Comparison of ENCODE assay signal across 11 cellular contexts in genomic region chr2:197851451-197851850, GRCh38. TPM values are rescaled to one million over a fixed set of nuclear protein-coding genes. Genes with fewer than 3 reads are reported as not detected.
DNase-seq lines count a peak whose midpoint lies in the region; ATAC-seq, FAIRE-seq and TF ChIP-seq lines count a peak whose summit lies in the region.
"Had no signal": no experiment of that assay in that cellular context is flagged by ENCODE, and none has a peak within 500 bp of the region (broad histone marks: within the 10 kb centered on the region; RNA-seq: fewer than 3 reads in every experiment).

No MANE protein-coding gene starts in this region.

- POLR2A ChIA-PET in MCF 10A (lab: Yijun Ruan, JAX) = no interaction called here
- POLR2A ChIA-PET in IMR-90 (lab: Charles Lee; ENCODE audit: unreplicated experiment) = no interaction called here
- POLR2A ChIA-PET in GM12878 (lab: Charles Lee) = interaction anchor here (0.6 to 0.7 kb wide), 2 partner anchors 47 to 192 kb away, joined by 3 to 6 read pairs; no protein-coding TSS in a partner anchor

- SMC1A ChIA-PET in GM12878 (lab: Charles Lee; ENCODE audit: uncharacterized antibody, unreplicated experiment) = interaction anchor here (0.5 to 8.8 kb wide), 35 partner anchors 11 to 1562 kb away, joined by 3 to 170 read pairs (median 4); partner anchors contain the start of gene PLCL1

- 100% methylated on average over 1 of the region's 1 CpG for WGBS in mammary epithelial cell (ENCODE audit: low coverage, missing lambda C conversion rate)
- WGBS in IMR-90 (ENCODE audit: extremely low coverage in 2 of 2, insufficient read length in 1 of 2), 2 experiments = no CpG with 5 or more reads among the region's 1 CpG
- WGBS in GM12878 (ENCODE audit: insufficient coverage, insufficient replicate concordance, low lambda C conversion rate, missing lambda C conversion rate) = 33% methylated on average over 1 of the region's 1 CpG
- WGBS in trophoblast cell (ENCODE audit: extremely low coverage, insufficient coverage, insufficient read length) = no CpG with 5 or more reads among the region's 1 CpG

- H2BK20ac ChIP-seq in IMR-90 (ENCODE audit: low read depth, low read length) = no peak overlapping the region

- DNase-seq in MCF 10A (ENCODE audit: unreplicated experiment) (peak; percentile 40), mammary epithelial cell (no peak), IMR-90 (peak; percentile 7), GM12878 (ENCODE audit: low read depth, low spot score) (no peak), substantia nigra (lab: John Stamatoyannopoulos, UW) (peak in 2 of 49 donors; percentile 4 to 15), trophoblast cell (no peak)
- DNase-seq in activated CD4-positive, alpha-beta T cell treated with anti-CD3 and anti-CD28 coated beads, Interleukin-2, amount 10 ng/mL, durations not matched to agents 24 days and 14 days = no peak
- DNase-seq: NCI-H510A had no signal

- H3K9ac ChIP-seq in mammary epithelial cell (ENCODE audit: insufficient read depth, low read length) = no peak overlapping the region
- H3K9ac ChIP-seq in IMR-90 (ENCODE audit: low read depth, low read length) = no peak overlapping the region
- no peak overlapping the region for H3K9ac ChIP-seq in GM12878 (ENCODE audit: control insufficient read depth, insufficient read depth, low read length)
- no peak overlapping the region for H3K9ac ChIP-seq in trophoblast cell (ENCODE audit: low read length)
- H3K9ac ChIP-seq: BLaER1 treated with 17β-estradiol and CSF1 and Interleukin-3, amounts not matched to agents 10 nM and 100 nM had no signal

- H3K9me3 ChIP-seq in mammary epithelial cell (replicated peaks; ENCODE audit: insufficient read depth, low read length) (no peaks in the 10 kb centered on the region), IMR-90 (ENCODE audit: control insufficient read depth, insufficient read depth, low read length) (no peaks in the 10 kb centered on the region), GM12878 (replicated peaks; ENCODE audit: control insufficient read depth, insufficient read depth, low read length) (no peaks in the 10 kb centered on the region), trophoblast cell (ENCODE audit: insufficient read depth, low read depth, low read length) (no peaks in the 10 kb centered on the region)
- H3K9me3 ChIP-seq: BLaER1 treated with 17β-estradiol and CSF1 and Interleukin-3, amounts not matched to agents 10 nM and 100 nM had no signal

- H3K4ac ChIP-seq in IMR-90 (ENCODE audit: low read depth, low read length) (no peak overlapping the region), trophoblast cell (ENCODE audit: low read depth, low read length) (no peak overlapping the region)

- no peak overlapping the region for H2AK9ac ChIP-seq in IMR-90 (replicated peaks; ENCODE audit: low read depth, low read length, poor library complexity)

- TF ChIP-seq RAD21 in IMR-90 (IDR thresholded peaks at IDR 0.05; ENCODE audit: low read length) = peak; percentile 33
- TF ChIP-seq RAD21 in GM12878 (IDR thresholded peaks at IDR 0.05; ENCODE audit: insufficient read depth, low read depth, low read length) = peak; percentile 72

- H4K91ac ChIP-seq in IMR-90 (ENCODE audit: insufficient read depth, low read depth, low read length) (no peak overlapping the region), trophoblast cell (ENCODE audit: low read depth, low read length) (no peak overlapping the region)

- TF ChIP-seq POLR2A in IMR-90 (IDR thresholded peaks at IDR 0.05; ENCODE audit: low read depth, low read length) (no peak), GM12878 (IDR thresholded peaks at IDR 0.05; ENCODE audit: low read depth, low read length) (no peak)

- H2AFZ ChIP-seq in mammary epithelial cell (ENCODE audit: low read depth, low read length) (no peak overlapping the region), IMR-90 (replicated peaks; ENCODE audit: low read length, poor library complexity) (no peak overlapping the region), GM12878 (ENCODE audit: control insufficient read depth, low read depth, low read length) (no peak overlapping the region), trophoblast cell (ENCODE audit: insufficient read depth, low read length, poor library complexity) (no peak overlapping the region)

- H3K79me1 ChIP-seq in IMR-90 (ENCODE audit: low read depth in 1 of 2, low read length in 2 of 2) = no peaks in the 10 kb centered on the region
- H3K79me1 ChIP-seq in trophoblast cell (ENCODE audit: low read length) = no peaks in the 10 kb centered on the region

- H4K20me1 ChIP-seq in mammary epithelial cell (ENCODE audit: insufficient read depth, low read length) (no peaks in the 10 kb centered on the region), IMR-90 (ENCODE audit: insufficient read depth, low read length) (no peaks in the 10 kb centered on the region), GM12878 (ENCODE audit: control insufficient read depth, insufficient read depth) (no peaks in the 10 kb centered on the region)
- H4K20me1 ChIP-seq: BLaER1 treated with 17β-estradiol and CSF1 and Interleukin-3, amounts not matched to agents 10 nM and 100 nM had no signal

- H3K4me1 Mint-ChIP-seq in MCF 10A (ENCODE audit: insufficient read depth, unreplicated experiment) = peaks cover 14% of the 10 kb centered on the region
- peaks cover 20% of the 10 kb centered on the region for H3K4me1 Mint-ChIP-seq in activated CD4-positive, alpha-beta T cell treated with anti-CD3 and anti-CD28 coated beads, Interleukin-2, amount 10 ng/mL, durations not matched to agents 24 days and 14 days

- H4K8ac ChIP-seq in IMR-90 (ENCODE audit: low read depth in 2 of 2, low read length in 2 of 2) (no peak overlapping the region), trophoblast cell (ENCODE audit: low read depth, low read length) (no peak overlapping the region)

- H2BK5ac ChIP-seq in IMR-90 (ENCODE audit: low read depth, low read length, poor library complexity, severe bottlenecking) (no peak overlapping the region), trophoblast cell (ENCODE audit: low read depth, low read length, poor library complexity) (no peak overlapping the region)

- no peak for FAIRE-seq in GM12878 (lab: Jason Lieb, UNC)

- intact Hi-C loops in MCF 10A (cut with micrococcal nuclease) = loop anchor here (1.0 to 2.0 kb wide), 3 partner anchors 203 to 445 kb away; no protein-coding TSS in a partner anchor
- intact Hi-C loops in mammary epithelial cell (cut with micrococcal nuclease) = loop anchor here (5.0 kb wide), 1 partner anchor 276 kb away; no protein-coding TSS in a partner anchor
- intact Hi-C loops in IMR-90 (cut with micrococcal nuclease) = no loop called here
- intact Hi-C loops in GM12878 (cut with micrococcal nuclease; ENCODE audit: unreplicated experiment) = loop anchor here (1.0 kb wide), 2 partner anchors 203 to 276 kb away; no protein-coding TSS in a partner anchor
- intact Hi-C loops in activated CD4-positive, alpha-beta T cell treated with anti-CD3 and anti-CD28 coated beads, Interleukin-2, amount 10 ng/mL, durations not matched to agents 24 days and 14 days (cut with micrococcal nuclease) = loop anchor here (5.0 kb wide), 1 partner anchor 276 kb away; no protein-coding TSS in a partner anchor

- RAD21 ChIA-PET in GM12878 (lab: Charles Lee; ENCODE audit: unreplicated experiment) = interaction anchor here (0.7 to 7.7 kb wide), 16 partner anchors 10 to 445 kb away, joined by 3 to 94 read pairs (median 4); no protein-coding TSS in a partner anchor

- no peaks in the 10 kb centered on the region for H3K9me1 ChIP-seq in IMR-90 (ENCODE audit: insufficient read depth, low read length)

- no peak overlapping the region for H2BK120ac ChIP-seq in IMR-90 (ENCODE audit: low read depth, low read length)
- no peak overlapping the region for H2BK120ac ChIP-seq in trophoblast cell (ENCODE audit: insufficient read depth, low read length, poor library complexity)

- CTCF ChIA-PET in MCF 10A (lab: Yijun Ruan, JAX) (interaction anchor here (1.0 to 1.9 kb wide), 4 partner anchors 10 to 276 kb away, joined by 3 to 7 read pairs (median 5); no protein-coding TSS in a partner anchor), mammary epithelial cell (lab: Charles Lee; ENCODE audit: low non-redundant PET) (interaction anchor here (0.6 kb wide), 1 partner anchor 95 kb away, joined by 7 read pairs; no protein-coding TSS in a partner anchor), IMR-90 (lab: Yijun Ruan, JAX) (interaction anchor here (0.7 kb wide), 2 partner anchors 13 to 46 kb away, joined by 3 read pairs; no protein-coding TSS in a partner anchor), GM12878 (lab: Yijun Ruan, JAX) (interaction anchor here (0.8 to 7.2 kb wide), 29 partner anchors 10 to 276 kb away, joined by 3 to 128 read pairs (median 4); no protein-coding TSS in a partner anchor)

- in situ Hi-C loops in mammary epithelial cell (cut with MboI; ENCODE audit: low sequenced_read_pairs in 2 of 2) (no loop called here), IMR-90 (cut with MboI; ENCODE audit: low sequenced_read_pairs) (no loop called here), GM12878 (cut with MboI) (no loop called here)

- dilution Hi-C loops in mammary epithelial cell (cut with HindIII; ENCODE audit: low sequenced_read_pairs) = no loop called here
- dilution Hi-C loops in IMR-90 (cut with HindIII; ENCODE audit: low sequenced_read_pairs, unreplicated experiment) = no loop called here

- TF ChIP-seq CTCF in MCF 10A (IDR thresholded peaks at IDR 0.05; ENCODE audit: unreplicated experiment) (peak; percentile 11), mammary epithelial cell (conservative IDR thresholded peaks at IDR 0.05 in 1 of 2, IDR thresholded peaks at IDR 0.05 in 1 of 2; ENCODE audit: extremely low read depth in 1 of 2, insufficient read depth in 1 of 2, low read depth in 1 of 2, low read length in 2 of 2) (no peak), IMR-90 (conservative IDR thresholded peaks at IDR 0.05; ENCODE audit: low read depth, low read length) (0 out of 2 replicates have a peak, but pooled peaks have one; percentile 17), GM12878 (IDR thresholded peaks at IDR 0.05 in 2 of 3, conservative IDR thresholded peaks at IDR 0.05 in 1 of 3; ENCODE audit: control insufficient read depth in 2 of 3, extremely low read depth in 1 of 3, insufficient read depth in 1 of 3, low read depth in 3 of 3, low read length in 3 of 3) (peak; percentile 28 to 57 (median 33); a peak in 4 of 6 replicates)

- no TSS peak for BruUV-seq in MCF 10A (replicated peaks; lab: Mats Ljungman, UMichigan)
- BruUV-seq in mammary epithelial cell (replicated peaks; lab: Mats Ljungman, UMichigan) = no TSS peak
- no TSS peak for BruUV-seq in IMR-90 (replicated peaks; lab: Mats Ljungman, UMichigan)
- no TSS peak for BruUV-seq in GM12878 (replicated peaks; lab: Mats Ljungman, UMichigan)

- no peaks in the 10 kb centered on the region for H3K36me3 ChIP-seq in mammary epithelial cell (ENCODE audit: insufficient read depth, low read length)
- H3K36me3 ChIP-seq in IMR-90 (ENCODE audit: control insufficient read depth, insufficient read depth, low read length) = no peaks in the 10 kb centered on the region
- no peaks in the 10 kb centered on the region for H3K36me3 ChIP-seq in GM12878 (ENCODE audit: control insufficient read depth in 2 of 2, insufficient read depth in 2 of 2, low read length in 1 of 2)
- no peaks in the 10 kb centered on the region for H3K36me3 ChIP-seq in trophoblast cell (ENCODE audit: control insufficient read depth in 1 of 2, insufficient read depth in 2 of 2, low read length in 2 of 2)
- H3K36me3 ChIP-seq: BLaER1 treated with 17β-estradiol and CSF1 and Interleukin-3, amounts not matched to agents 10 nM and 100 nM had no signal

- no peak overlapping the region for H3K18ac ChIP-seq in IMR-90 (ENCODE audit: low read depth, low read length)
- H3K18ac ChIP-seq in trophoblast cell (ENCODE audit: low read length) = no peak overlapping the region

- H3K4me2 ChIP-seq in mammary epithelial cell (ENCODE audit: insufficient read depth, low read depth, low read length) (no peak overlapping the region), IMR-90 (ENCODE audit: low read depth, low read length) (no peak overlapping the region), GM12878 (ENCODE audit: control insufficient read depth, insufficient read depth) (no peak overlapping the region), trophoblast cell (ENCODE audit: low read length) (no peak overlapping the region)
- H3K4me2 ChIP-seq: BLaER1 treated with 17β-estradiol and CSF1 and Interleukin-3, amounts not matched to agents 10 nM and 100 nM had no signal

- H2BK12ac ChIP-seq in trophoblast cell (ENCODE audit: low read length) = no peak overlapping the region

- no peak overlapping the region for H3K56ac ChIP-seq in IMR-90 (ENCODE audit: extremely low read depth, insufficient read depth, low read length)

- H3K9me3 Mint-ChIP-seq in MCF 10A (ENCODE audit: unreplicated experiment) = no peaks in the 10 kb centered on the region
- H3K9me3 Mint-ChIP-seq in activated CD4-positive, alpha-beta T cell treated with anti-CD3 and anti-CD28 coated beads, Interleukin-2, amount 10 ng/mL, durations not matched to agents 24 days and 14 days = no peaks in the 10 kb centered on the region
- H3K9me3 Mint-ChIP-seq: stimulated activated naive CD8-positive, alpha-beta T cell treated with anti-CD3 and anti-CD28 coated beads, Interleukin-15, Interleukin-2, amounts not matched to agents 100 ng/mL and 50 ng/mL, for 24 hours had no signal

- H4K12ac ChIP-seq in trophoblast cell (ENCODE audit: low read depth, low read length) = no peak overlapping the region

- H2BK15ac ChIP-seq in IMR-90 (ENCODE audit: low read depth, low read length) = no peak overlapping the region

- H3K27me3 Mint-ChIP-seq in MCF 10A (ENCODE audit: insufficient read depth, unreplicated experiment) = no peaks in the 10 kb centered on the region
- H3K27me3 Mint-ChIP-seq in activated CD4-positive, alpha-beta T cell treated with anti-CD3 and anti-CD28 coated beads, Interleukin-2, amount 10 ng/mL, durations not matched to agents 24 days and 14 days = no peaks in the 10 kb centered on the region
- H3K27me3 Mint-ChIP-seq: stimulated activated naive CD8-positive, alpha-beta T cell treated with anti-CD3 and anti-CD28 coated beads, Interleukin-15, Interleukin-2, amounts not matched to agents 100 ng/mL and 50 ng/mL, for 24 hours had no signal

- H3K27ac ChIP-seq in mammary epithelial cell (ENCODE audit: insufficient read depth, low read depth, low read length) = no peak overlapping the region
- no peak overlapping the region for H3K27ac ChIP-seq in IMR-90 (ENCODE audit: insufficient read depth, low read length)
- H3K27ac ChIP-seq in GM12878 (ENCODE audit: control insufficient read depth, insufficient read depth) = no peak overlapping the region
- peak overlapping the region; percentile 70 for H3K27ac ChIP-seq in substantia nigra (ENCODE audit: low read depth, low read length, poor library complexity, severe bottlenecking)
- H3K27ac ChIP-seq in trophoblast cell (ENCODE audit: low read depth, low read length) = no peak overlapping the region
- H3K27ac ChIP-seq: BLaER1 treated with 17β-estradiol and CSF1 and Interleukin-3, amounts not matched to agents 10 nM and 100 nM had no signal

- TF ChIP-seq EP300 in GM12878 (IDR thresholded peaks at IDR 0.05; ENCODE audit: borderline replicate concordance in 1 of 2, control insufficient read depth in 1 of 2, low read depth in 2 of 2, low read length in 2 of 2) = no peak

- H2AK5ac ChIP-seq in IMR-90 (ENCODE audit: low read depth, low read length) = no peak overlapping the region
- no peak overlapping the region for H2AK5ac ChIP-seq in trophoblast cell (ENCODE audit: low read length)

- H3K27ac Mint-ChIP-seq in MCF 10A (ENCODE audit: low read depth, unreplicated experiment) = no peak overlapping the region
- H3K27ac Mint-ChIP-seq in activated CD4-positive, alpha-beta T cell treated with anti-CD3 and anti-CD28 coated beads, Interleukin-2, amount 10 ng/mL, durations not matched to agents 24 days and 14 days = no peak overlapping the region
- H3K27ac Mint-ChIP-seq: stimulated activated naive CD8-positive, alpha-beta T cell treated with anti-CD3 and anti-CD28 coated beads, Interleukin-15, Interleukin-2, amounts not matched to agents 100 ng/mL and 50 ng/mL, for 24 hours had no signal

- H3K14ac ChIP-seq in IMR-90 (replicated peaks; ENCODE audit: low read depth, low read length) (no peak overlapping the region), trophoblast cell (ENCODE audit: low read length) (no peak overlapping the region)

- H3K4me1 ChIP-seq in mammary epithelial cell (ENCODE audit: insufficient read depth, low read length) (peaks cover 12% of the 10 kb centered on the region), IMR-90 (ENCODE audit: control insufficient read depth, insufficient read depth, low read length) (no peaks in the 10 kb centered on the region), GM12878 (ENCODE audit: control insufficient read depth, insufficient read depth, low read length) (no peaks in the 10 kb centered on the region), trophoblast cell (ENCODE audit: control insufficient read depth in 1 of 2, insufficient read depth in 2 of 2, low read length in 2 of 2) (no peaks in the 10 kb centered on the region)
- H3K4me1 ChIP-seq: BLaER1 treated with 17β-estradiol and CSF1 and Interleukin-3, amounts not matched to agents 10 nM and 100 nM had no signal

- H3K23ac ChIP-seq in IMR-90 (ENCODE audit: low read depth, low read length) (no peak overlapping the region), trophoblast cell (ENCODE audit: low read length) (no peak overlapping the region)

- no peaks in the 10 kb centered on the region for H3K36me3 Mint-ChIP-seq in MCF 10A (ENCODE audit: insufficient read depth, unreplicated experiment)
- H3K36me3 Mint-ChIP-seq in activated CD4-positive, alpha-beta T cell treated with anti-CD3 and anti-CD28 coated beads, Interleukin-2, amount 10 ng/mL, durations not matched to agents 24 days and 14 days (ENCODE audit: low read depth) = peaks cover 1% of the 10 kb centered on the region

- H3K4me3 ChIP-seq in mammary epithelial cell (replicated peaks in 1 of 3; ENCODE audit: insufficient read depth in 1 of 3, low read depth in 2 of 3, low read length in 3 of 3) (no peak overlapping the region), IMR-90 (ENCODE audit: insufficient read depth, low read depth, low read length) (no peak overlapping the region), GM12878 (no peak overlapping the region), trophoblast cell (ENCODE audit: low read depth, low read length) (no peak overlapping the region)
- H3K4me3 ChIP-seq: BLaER1 treated with 17β-estradiol and CSF1 and Interleukin-3, amounts not matched to agents 10 nM and 100 nM had no signal

- H4K5ac ChIP-seq in IMR-90 (ENCODE audit: low read depth, low read length) = no peak overlapping the region

- H3K4me3 Mint-ChIP-seq in MCF 10A (ENCODE audit: unreplicated experiment) = no peak overlapping the region
- no peak overlapping the region for H3K4me3 Mint-ChIP-seq in activated CD4-positive, alpha-beta T cell treated with anti-CD3 and anti-CD28 coated beads, Interleukin-2, amount 10 ng/mL, durations not matched to agents 24 days and 14 days
- H3K4me3 Mint-ChIP-seq: stimulated activated naive CD8-positive, alpha-beta T cell treated with anti-CD3 and anti-CD28 coated beads, Interleukin-15, Interleukin-2, amounts not matched to agents 100 ng/mL and 50 ng/mL, for 24 hours had no signal

- no peak for ATAC-seq in IMR-90 (ENCODE audit: low read depth)
- ATAC-seq in GM12878 = peak; percentile 77
- ATAC-seq in HG02973 (IDR thresholded peaks at IDR 0.05; ENCODE audit: unreplicated experiment) = no peak

- no peaks in the 10 kb centered on the region for H3K27me3 ChIP-seq in mammary epithelial cell (ENCODE audit: insufficient read depth, low read length)
- H3K27me3 ChIP-seq in IMR-90 (ENCODE audit: control insufficient read depth, insufficient read depth, low read length) = no peaks in the 10 kb centered on the region
- no peaks in the 10 kb centered on the region for H3K27me3 ChIP-seq in GM12878 (replicated peaks in 1 of 2; ENCODE audit: control insufficient read depth in 2 of 2, insufficient read depth in 2 of 2, low read length in 1 of 2)
- H3K27me3 ChIP-seq in trophoblast cell (ENCODE audit: insufficient read depth, low read length) = no peaks in the 10 kb centered on the region
- H3K27me3 ChIP-seq: BLaER1 treated with 17β-estradiol and CSF1 and Interleukin-3, amounts not matched to agents 10 nM and 100 nM had no signal

- no peaks in the 10 kb centered on the region for H3K79me2 ChIP-seq in mammary epithelial cell (ENCODE audit: insufficient read depth, low read length)
- no peaks in the 10 kb centered on the region for H3K79me2 ChIP-seq in GM12878 (ENCODE audit: control insufficient read depth, insufficient read depth, low read length)
- H3K79me2 ChIP-seq in trophoblast cell (ENCODE audit: control insufficient read depth, insufficient read depth, low read length, poor library complexity) = no peaks in the 10 kb centered on the region

RNA-seq across cellular contexts. Expression of gene PLCL1, which starts 47.1 kb away (rescaled TPM):
- 0.12 and 0.22 TPM in 2 replicates for total RNA-seq in MCF 10A (2022)
- total RNA-seq in mammary epithelial cell = under 1 TPM in 1 of 2 donors, not detected in 1; 0.33 TPM
- polyA plus RNA-seq in mammary epithelial cell = not detected
- polyA minus RNA-seq in mammary epithelial cell = not detected
- 0.18 and 0.56 TPM in 2 replicates for total RNA-seq in IMR-90 (2012; rRNA removed)
- polyA plus RNA-seq in IMR-90 (2012; rRNA removed) = 0.13 and 0.14 TPM in 2 replicates
- 0.02 TPM in 2 replicates for polyA plus RNA-seq in IMR-90 (2012; cell fraction: cytosol; rRNA removed)
- 0.02 and 0.10 TPM in 2 replicates for polyA plus RNA-seq in IMR-90 (2012; cell fraction: nucleus; rRNA removed; ENCODE audit: low replicate concordance)
- 7.5 and 8.9 TPM in 2 replicates for total RNA-seq in GM12878 (2013; cell fraction: nucleolus; rRNA removed)
- total RNA-seq in GM12878 (2014; rRNA removed) = 0.22 and 0.23 TPM in 2 replicates
- total RNA-seq in GM12878 (2014; rRNA removed; fragmentation: Illumina TruSeq; extraction: Trizol) = 0.23 and 0.49 TPM in 2 replicates
- 0.40 and 0.46 TPM in 2 replicates for total RNA-seq in GM12878 (2021)
- 0.13 TPM for polyA plus RNA-seq in GM12878 (2011; ENCODE audit: low read depth)
- 1.5 and 2.3 TPM in 2 replicates for polyA plus RNA-seq in GM12878 (2011; rRNA removed)
- polyA plus RNA-seq in GM12878 (2011; cell fraction: cytosol; rRNA removed) = 0.37 and 0.54 TPM in 2 replicates
- polyA plus RNA-seq in GM12878 (2011; cell fraction: nucleus; rRNA removed) = 0.83 and 0.99 TPM in 2 replicates
- polyA plus RNA-seq in GM12878 (2012) = 0.11 and 0.18 TPM in 2 replicates
- polyA plus RNA-seq in GM12878 (2014; fragmentation: Illumina TruSeq; extraction: Trizol) = 0.34 and 0.59 TPM in 2 replicates
- under 1 TPM; 0.03 to 0.05 TPM for polyA plus RNA-seq in GM12878 (2014; fragmentation: Nextera tagmentation; extraction: Ambion mirVana)
- 0.10 and 0.20 TPM in 2 replicates for polyA plus RNA-seq in GM12878 (2014; rRNA removed)
- under 1 TPM; 0.05 to 0.11 TPM for polyA plus RNA-seq in GM12878 (2016; fragmentation: Nextera tagmentation; extraction: Ambion mirVana)
- polyA minus RNA-seq in GM12878 (2011; rRNA and poly(A)+ RNA removed) = 2.7 and 5.9 TPM in 2 replicates
- 0.67 and 0.83 TPM in 2 replicates for polyA minus RNA-seq in GM12878 (2011; cell fraction: cytosol; rRNA and poly(A)+ RNA removed)
- 2.5 and 3.3 TPM in 2 replicates for polyA minus RNA-seq in GM12878 (2011; cell fraction: nucleus; rRNA and poly(A)+ RNA removed)
- 0.45 and 0.63 TPM in 2 replicates for total RNA-seq in activated CD4-positive, alpha-beta T cell treated with anti-CD3 and anti-CD28 coated beads, Interleukin-2, amount 10 ng/mL, durations not matched to agents 24 days and 14 days
- polyA plus RNA-seq in trophoblast cell (2013) = 0.14 TPM in 2 replicates

Comparison
In these comparisons a context has a peak if more than half of its experiments do, and no peak if none do; other contexts are left out.
1. DNase-seq: peak in MCF 10A (single experiment) and IMR-90 (single experiment); none in mammary epithelial cell (single experiment), GM12878 (single experiment), activated CD4-positive, alpha-beta T cell treated with anti-CD3 and anti-CD28 coated beads, Interleukin-2, amount 10 ng/mL, durations not matched to agents 24 days and 14 days (single experiment) and trophoblast cell (0 of 2).
2. CTCF ChIP-seq: peak in MCF 10A (single experiment), IMR-90 (single experiment) and GM12878 (3 of 3); none in mammary epithelial cell (0 of 2).